1 cellular context compared by ENCODE assay signal in genomic region chr19:10764340-10764894, GRCh38.
A peak's percentile ranks its signal among the peaks of the same experiment; 100 is the strongest.
TF ChIP-seq lines count a peak whose summit lies in the region.

No MANE protein-coding gene starts in this region.

TF ChIP-seq in HepG2, 621 proteins besides CTCF, POLR2A, EP300 and RAD21 (continued from another document and continues in another):
- TF ChIP-seq, protein P1, sequence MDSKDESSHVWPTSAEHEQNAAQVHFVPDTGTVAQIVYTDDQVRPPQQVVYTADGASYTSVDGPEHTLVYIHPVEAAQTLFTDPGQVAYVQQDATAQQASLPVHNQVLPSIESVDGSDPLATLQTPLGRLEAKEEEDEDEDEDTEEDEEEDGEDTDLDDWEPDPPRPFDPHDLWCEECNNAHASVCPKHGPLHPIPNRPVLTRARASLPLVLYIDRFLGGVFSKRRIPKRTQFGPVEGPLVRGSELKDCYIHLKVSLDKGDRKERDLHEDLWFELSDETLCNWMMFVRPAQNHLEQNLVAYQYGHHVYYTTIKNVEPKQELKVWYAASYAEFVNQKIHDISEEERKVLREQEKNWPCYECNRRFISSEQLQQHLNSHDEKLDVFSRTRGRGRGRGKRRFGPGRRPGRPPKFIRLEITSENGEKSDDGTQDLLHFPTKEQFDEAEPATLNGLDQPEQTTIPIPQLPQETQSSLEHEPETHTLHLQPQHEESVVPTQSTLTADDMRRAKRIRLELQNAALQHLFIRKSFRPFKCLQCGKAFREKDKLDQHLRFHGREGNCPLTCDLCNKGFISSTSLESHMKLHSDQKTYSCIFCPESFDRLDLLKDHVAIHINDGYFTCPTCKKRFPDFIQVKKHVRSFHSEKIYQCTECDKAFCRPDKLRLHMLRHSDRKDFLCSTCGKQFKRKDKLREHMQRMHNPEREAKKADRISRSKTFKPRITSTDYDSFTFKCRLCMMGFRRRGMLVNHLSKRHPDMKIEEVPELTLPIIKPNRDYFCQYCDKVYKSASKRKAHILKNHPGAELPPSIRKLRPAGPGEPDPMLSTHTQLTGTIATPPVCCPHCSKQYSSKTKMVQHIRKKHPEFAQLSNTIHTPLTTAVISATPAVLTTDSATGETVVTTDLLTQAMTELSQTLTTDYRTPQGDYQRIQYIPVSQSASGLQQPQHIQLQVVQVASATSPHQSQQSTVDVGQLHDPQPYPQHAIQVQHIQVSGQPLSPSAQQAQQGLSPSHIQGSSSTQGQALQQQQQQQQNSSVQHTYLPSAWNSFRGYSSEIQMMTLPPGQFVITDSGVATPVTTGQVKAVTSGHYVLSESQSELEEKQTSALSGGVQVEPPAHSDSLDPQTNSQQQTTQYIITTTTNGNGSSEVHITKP (CRISPR knock-in tag; IDR thresholded peaks at IDR 0.05; ENCODE audit: low read depth), result peak; percentile 69; the same call in 1 of the 2 replicates
- TF ChIP-seq PCBP2 (optimal IDR thresholded peaks at IDR 0.05; ENCODE audit: low read depth, low read length, poor library complexity, severe bottlenecking) (no peak), SRY (CRISPR knock-in tag; IDR thresholded peaks at IDR 0.05) (no peak), ZNF704 (CRISPR knock-in tag; IDR thresholded peaks at IDR 0.05; ENCODE audit: borderline replicate concordance) (no peak), SAFB2 (CRISPR knock-in tag; IDR thresholded peaks at IDR 0.05; ENCODE audit: borderline replicate concordance, low read depth) (no peak; the same call in 1 of the 2 replicates), ZNF572 (CRISPR knock-in tag; IDR thresholded peaks at IDR 0.05) (no peak), ZSCAN25 (CRISPR knock-in tag; IDR thresholded peaks at IDR 0.05) (peak; percentile 80; the same call in 1 of the 2 replicates), FOXJ3 (CRISPR knock-in tag; IDR thresholded peaks at IDR 0.05; ENCODE audit: borderline replicate concordance) (peak; percentile 75), ZNF552 (CRISPR knock-in tag; IDR thresholded peaks at IDR 0.05; ENCODE audit: borderline replicate concordance) (0 out of 2 replicates have a peak, but pooled peaks have one; percentile 61), RBM22 (optimal IDR thresholded peaks at IDR 0.05; ENCODE audit: low read length) (peak; percentile 97), ATF1 (CRISPR knock-in tag; IDR thresholded peaks at IDR 0.05) (no peak), ZNF780A (CRISPR knock-in tag; IDR thresholded peaks at IDR 0.05) (no peak), TSC22D2 (CRISPR knock-in tag; IDR thresholded peaks at IDR 0.05; ENCODE audit: borderline replicate concordance) (no peak), PRDM15 (CRISPR knock-in tag; IDR thresholded peaks at IDR 0.05) (no peak), GLI4 (CRISPR knock-in tag; IDR thresholded peaks at IDR 0.05; ENCODE audit: borderline replicate concordance) (no peak), ZBTB14 (CRISPR knock-in tag; IDR thresholded peaks at IDR 0.05) (no peak), RELA (CRISPR knock-in tag; IDR thresholded peaks at IDR 0.05) (no peak), KLF6 (CRISPR knock-in tag; IDR thresholded peaks at IDR 0.05) (peak; percentile 83), ZNF3 (CRISPR knock-in tag; IDR thresholded peaks at IDR 0.05) (no peak), MAFK (conservative IDR thresholded peaks at IDR 0.05 in 1 of 2, IDR thresholded peaks at IDR 0.05 in 1 of 2; ENCODE audit: low read length in 2 of 2) (0 out of 4 replicates have a peak, but pooled peaks of 1 of the 2 experiments have one; percentile 0), ZNF326 (CRISPR knock-in tag; IDR thresholded peaks at IDR 0.05; ENCODE audit: borderline replicate concordance) (no peak), SNRNP70 (IDR thresholded peaks at IDR 0.05; ENCODE audit: low read depth, low read length) (no peak), MYNN (CRISPR knock-in tag; IDR thresholded peaks at IDR 0.05; ENCODE audit: low read depth) (no peak), TGIF2 (CRISPR knock-in tag; IDR thresholded peaks at IDR 0.05) (peak; percentile 71; the same call in 1 of the 2 replicates), PHF20 (CRISPR knock-in tag; IDR thresholded peaks at IDR 0.05) (peak; percentile 46; the same call in 1 of the 2 replicates), POLR2AphosphoS5 (IDR thresholded peaks at IDR 0.05; ENCODE audit: low read depth, low read length) (no peak), ZNF296 (CRISPR knock-in tag; conservative IDR thresholded peaks at IDR 0.05) (no peak)
- TF ChIP-seq, protein P2, sequence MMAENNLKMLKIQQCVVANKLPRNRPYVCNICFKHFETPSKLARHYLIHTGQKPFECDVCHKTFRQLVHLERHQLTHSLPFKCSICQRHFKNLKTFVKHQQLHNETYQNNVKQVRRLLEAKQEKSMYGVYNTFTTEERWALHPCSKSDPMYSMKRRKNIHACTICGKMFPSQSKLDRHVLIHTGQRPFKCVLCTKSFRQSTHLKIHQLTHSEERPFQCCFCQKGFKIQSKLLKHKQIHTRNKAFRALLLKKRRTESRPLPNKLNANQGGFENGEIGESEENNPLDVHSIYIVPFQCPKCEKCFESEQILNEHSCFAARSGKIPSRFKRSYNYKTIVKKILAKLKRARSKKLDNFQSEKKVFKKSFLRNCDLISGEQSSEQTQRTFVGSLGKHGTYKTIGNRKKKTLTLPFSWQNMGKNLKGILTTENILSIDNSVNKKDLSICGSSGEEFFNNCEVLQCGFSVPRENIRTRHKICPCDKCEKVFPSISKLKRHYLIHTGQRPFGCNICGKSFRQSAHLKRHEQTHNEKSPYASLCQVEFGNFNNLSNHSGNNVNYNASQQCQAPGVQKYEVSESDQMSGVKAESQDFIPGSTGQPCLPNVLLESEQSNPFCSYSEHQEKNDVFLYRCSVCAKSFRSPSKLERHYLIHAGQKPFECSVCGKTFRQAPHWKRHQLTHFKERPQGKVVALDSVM (CRISPR knock-in tag; IDR thresholded peaks at IDR 0.05), result peak; percentile 86; the same call in 1 of the 2 replicates
- TF ChIP-seq, protein P3, sequence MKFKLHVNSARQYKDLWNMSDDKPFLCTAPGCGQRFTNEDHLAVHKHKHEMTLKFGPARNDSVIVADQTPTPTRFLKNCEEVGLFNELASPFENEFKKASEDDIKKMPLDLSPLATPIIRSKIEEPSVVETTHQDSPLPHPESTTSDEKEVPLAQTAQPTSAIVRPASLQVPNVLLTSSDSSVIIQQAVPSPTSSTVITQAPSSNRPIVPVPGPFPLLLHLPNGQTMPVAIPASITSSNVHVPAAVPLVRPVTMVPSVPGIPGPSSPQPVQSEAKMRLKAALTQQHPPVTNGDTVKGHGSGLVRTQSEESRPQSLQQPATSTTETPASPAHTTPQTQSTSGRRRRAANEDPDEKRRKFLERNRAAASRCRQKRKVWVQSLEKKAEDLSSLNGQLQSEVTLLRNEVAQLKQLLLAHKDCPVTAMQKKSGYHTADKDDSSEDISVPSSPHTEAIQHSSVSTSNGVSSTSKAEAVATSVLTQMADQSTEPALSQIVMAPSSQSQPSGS (CRISPR knock-in tag; IDR thresholded peaks at IDR 0.05), result peak; percentile 86
- TF ChIP-seq, protein P4, sequence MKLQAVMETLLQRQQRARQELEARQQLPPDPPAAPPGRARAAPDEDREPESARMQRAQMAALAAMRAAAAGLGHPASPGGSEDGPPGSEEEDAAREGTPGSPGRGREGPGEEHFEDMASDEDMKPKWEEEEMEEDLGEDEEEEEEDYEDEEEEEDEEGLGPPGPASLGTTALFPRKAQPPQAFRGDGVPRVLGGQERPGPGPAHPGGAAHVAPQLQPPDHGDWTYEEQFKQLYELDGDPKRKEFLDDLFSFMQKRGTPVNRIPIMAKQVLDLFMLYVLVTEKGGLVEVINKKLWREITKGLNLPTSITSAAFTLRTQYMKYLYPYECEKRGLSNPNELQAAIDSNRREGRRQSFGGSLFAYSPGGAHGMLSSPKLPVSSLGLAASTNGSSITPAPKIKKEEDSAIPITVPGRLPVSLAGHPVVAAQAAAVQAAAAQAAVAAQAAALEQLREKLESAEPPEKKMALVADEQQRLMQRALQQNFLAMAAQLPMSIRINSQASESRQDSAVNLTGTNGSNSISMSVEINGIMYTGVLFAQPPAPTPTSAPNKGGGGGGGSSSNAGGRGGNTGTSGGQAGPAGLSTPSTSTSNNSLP (IDR thresholded peaks at IDR 0.05; ENCODE audit: low read depth, low read length), result no peak
- TF ChIP-seq, protein P5, sequence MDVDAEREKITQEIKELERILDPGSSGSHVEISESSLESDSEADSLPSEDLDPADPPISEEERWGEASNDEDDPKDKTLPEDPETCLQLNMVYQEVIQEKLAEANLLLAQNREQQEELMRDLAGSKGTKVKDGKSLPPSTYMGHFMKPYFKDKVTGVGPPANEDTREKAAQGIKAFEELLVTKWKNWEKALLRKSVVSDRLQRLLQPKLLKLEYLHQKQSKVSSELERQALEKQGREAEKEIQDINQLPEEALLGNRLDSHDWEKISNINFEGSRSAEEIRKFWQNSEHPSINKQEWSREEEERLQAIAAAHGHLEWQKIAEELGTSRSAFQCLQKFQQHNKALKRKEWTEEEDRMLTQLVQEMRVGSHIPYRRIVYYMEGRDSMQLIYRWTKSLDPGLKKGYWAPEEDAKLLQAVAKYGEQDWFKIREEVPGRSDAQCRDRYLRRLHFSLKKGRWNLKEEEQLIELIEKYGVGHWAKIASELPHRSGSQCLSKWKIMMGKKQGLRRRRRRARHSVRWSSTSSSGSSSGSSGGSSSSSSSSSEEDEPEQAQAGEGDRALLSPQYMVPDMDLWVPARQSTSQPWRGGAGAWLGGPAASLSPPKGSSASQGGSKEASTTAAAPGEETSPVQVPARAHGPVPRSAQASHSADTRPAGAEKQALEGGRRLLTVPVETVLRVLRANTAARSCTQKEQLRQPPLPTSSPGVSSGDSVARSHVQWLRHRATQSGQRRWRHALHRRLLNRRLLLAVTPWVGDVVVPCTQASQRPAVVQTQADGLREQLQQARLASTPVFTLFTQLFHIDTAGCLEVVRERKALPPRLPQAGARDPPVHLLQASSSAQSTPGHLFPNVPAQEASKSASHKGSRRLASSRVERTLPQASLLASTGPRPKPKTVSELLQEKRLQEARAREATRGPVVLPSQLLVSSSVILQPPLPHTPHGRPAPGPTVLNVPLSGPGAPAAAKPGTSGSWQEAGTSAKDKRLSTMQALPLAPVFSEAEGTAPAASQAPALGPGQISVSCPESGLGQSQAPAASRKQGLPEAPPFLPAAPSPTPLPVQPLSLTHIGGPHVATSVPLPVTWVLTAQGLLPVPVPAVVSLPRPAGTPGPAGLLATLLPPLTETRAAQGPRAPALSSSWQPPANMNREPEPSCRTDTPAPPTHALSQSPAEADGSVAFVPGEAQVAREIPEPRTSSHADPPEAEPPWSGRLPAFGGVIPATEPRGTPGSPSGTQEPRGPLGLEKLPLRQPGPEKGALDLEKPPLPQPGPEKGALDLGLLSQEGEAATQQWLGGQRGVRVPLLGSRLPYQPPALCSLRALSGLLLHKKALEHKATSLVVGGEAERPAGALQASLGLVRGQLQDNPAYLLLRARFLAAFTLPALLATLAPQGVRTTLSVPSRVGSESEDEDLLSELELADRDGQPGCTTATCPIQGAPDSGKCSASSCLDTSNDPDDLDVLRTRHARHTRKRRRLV (CRISPR knock-in tag; IDR thresholded peaks at IDR 0.05), result peak; percentile 30; the same call in 1 of the 2 replicates
